In the genomic region with DNA sequence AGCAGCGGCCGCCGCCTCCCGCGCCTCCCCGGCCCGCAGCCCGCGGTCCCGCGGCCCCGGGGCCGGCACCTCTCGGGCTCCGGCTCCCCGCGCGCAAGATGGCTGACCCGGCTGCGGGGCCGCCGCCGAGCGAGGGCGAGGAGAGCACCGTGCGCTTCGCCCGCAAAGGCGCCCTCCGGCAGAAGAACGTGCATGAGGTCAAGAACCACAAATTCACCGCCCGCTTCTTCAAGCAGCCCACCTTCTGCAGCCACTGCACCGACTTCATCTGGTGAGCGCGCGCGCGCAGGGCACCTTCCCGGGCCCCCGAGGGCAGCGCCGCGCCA, we compare ENCODE assay signal across 8 cellular contexts. TPM values are rescaled to one million over a fixed set of nuclear protein-coding genes. Genes with fewer than 3 reads are reported as not detected.
DNase-seq lines count a peak whose midpoint lies in the region; ATAC-seq and TF ChIP-seq lines count a peak whose summit lies in the region.

No MANE protein-coding gene starts in this region.

- no peaks in the 10 kb centered on the region for H3K27me3 Mint-ChIP-seq in activated B cell treated with CpG ODN at 0.5 μM for 24 hours

- no peaks in the 10 kb centered on the region for H3K79me2 ChIP-seq in DOHH2 (ENCODE audit: control insufficient read depth, low read length)

- H3K36me3 Mint-ChIP-seq in activated B cell treated with CpG ODN at 0.5 μM for 24 hours (ENCODE audit: low read depth) = peaks cover 30% of the 10 kb centered on the region

- H3K4me1 ChIP-seq in DOHH2 (ENCODE audit: control insufficient read depth, low read length) = peaks cover 34% of the 10 kb centered on the region
- peaks cover 6% of the 10 kb centered on the region for H3K4me1 ChIP-seq in mesodermal cell (ENCODE audit: control insufficient read depth, insufficient read depth, low read length, poor library complexity, severe bottlenecking)
- H3K4me1 ChIP-seq in adrenal gland (replicated peaks in 1 of 2) = no peaks in the 10 kb centered on the region

- no peaks in the 10 kb centered on the region for H3K9me3 ChIP-seq in DOHH2 (ENCODE audit: control insufficient read depth, insufficient read depth, low read length)
- H3K9me3 ChIP-seq in mesodermal cell (ENCODE audit: control insufficient read depth, low read length) = no peaks in the 10 kb centered on the region
- H3K9me3 ChIP-seq in adrenal gland (replicated peaks in 1 of 3) = no peaks in the 10 kb centered on the region

- no peaks in the 10 kb centered on the region for H3K9me2 ChIP-seq in DOHH2 (replicated peaks; ENCODE audit: control insufficient read depth, low read length)

- no peak overlapping the region for H3K27ac Mint-ChIP-seq in activated B cell treated with CpG ODN at 0.5 μM for 24 hours

- H3K4me3 ChIP-seq in DOHH2 (ENCODE audit: low read length) (peak overlapping the region; percentile 71), mesodermal cell (ENCODE audit: extremely low read depth, insufficient read depth, low read length, poor library complexity, severe bottlenecking) (peak overlapping the region; percentile 48), adrenal gland (peak overlapping the region in 1 of 4 donors; percentile 42)

- no peaks in the 10 kb centered on the region for H3F3A ChIP-seq in DOHH2 (ENCODE audit: control insufficient read depth, insufficient read depth)

- POLR2A ChIA-PET in activated B cell treated with CpG ODN at 0.5 μM for 24 hours (lab: Charles Lee) = interaction anchor here (0.7 to 1.3 kb wide), 12 partner anchors 9 to 179 kb away, joined by 3 to 9 read pairs (median 4); no protein-coding TSS in a partner anchor

- no peaks in the 10 kb centered on the region for H3K9me3 Mint-ChIP-seq in activated B cell treated with CpG ODN at 0.5 μM for 24 hours

- 0 to 2% methylated on average over 20 to 38 of the region's 45 CpGs for WGBS in mesodermal cell (ENCODE audit: insufficient coverage in 2 of 2), 2 experiments
- 0 to 1% methylated on average over 33 to 45 of the region's 45 CpGs; no CpG with 5 or more reads in 2 of the 4 donors for WGBS in adrenal gland, 4 donors

- peak overlapping the region; percentile 71 for H3K4me2 ChIP-seq in DOHH2 (ENCODE audit: low read length)

- TF ChIP-seq CTCF in DOHH2 (IDR thresholded peaks at IDR 0.05; ENCODE audit: low read depth, low read length, poor library complexity, severe bottlenecking) (no peak), activated B cell treated with CpG ODN at 0.5 μM for 24 hours (IDR thresholded peaks at IDR 0.05) (no peak), adrenal gland (IDR thresholded peaks at IDR 0.05) (no peak)

- ATAC-seq in GM21717 (IDR thresholded peaks at IDR 0.05; ENCODE audit: unreplicated experiment) = peak; percentile 5
- ATAC-seq in activated B cell treated with CpG ODN at 0.5 μM for 24 hours (ENCODE audit: low read depth) = no peak

- H3K4me1 Mint-ChIP-seq in activated B cell treated with CpG ODN at 0.5 μM for 24 hours = peaks cover 47% of the 10 kb centered on the region

- DNase-seq in activated B cell treated with CpG ODN at 0.5 μM for 24 hours (no peak), SIG-M5 treated with dmso at 0.1 percent for 504 hours (lab: John Stamatoyannopoulos, UW; ENCODE audit: unreplicated experiment) (no peak), adrenal gland (no peak), NCI-H187 (lab: John Stamatoyannopoulos, UW) (no peak)
- no peak for DNase-seq in NK-92 treated with Interleukin-12 subunit alpha and Interleukin-12 subunit beta, amount 100 ng/mL, for 24 hours (lab: John Stamatoyannopoulos, UW)

- H3K27me3 ChIP-seq in DOHH2 (ENCODE audit: control insufficient read depth, low read length) (peaks cover 19% of the 10 kb centered on the region), adrenal gland (peaks cover 36% of the 10 kb centered on the region)

- H3K4me3 Mint-ChIP-seq in activated B cell treated with CpG ODN at 0.5 μM for 24 hours = peak overlapping the region; percentile 98

- TF ChIP-seq POLR2A in adrenal gland (IDR thresholded peaks at IDR 0.05) = no peak

- H3K27ac ChIP-seq in DOHH2 (ENCODE audit: low read depth, low read length) (no peak overlapping the region), mesodermal cell (ENCODE audit: low read depth, low read length, severe bottlenecking) (no peak overlapping the region), adrenal gland (no peak overlapping the region)

- intact Hi-C loops in activated B cell treated with CpG ODN at 0.5 μM for 24 hours (cut with micrococcal nuclease) = no loop called here
- intact Hi-C loops in adrenal gland (cut with DNase I) = no loop called here

- no peaks in the 10 kb centered on the region for H4K20me1 ChIP-seq in DOHH2 (ENCODE audit: control insufficient read depth, insufficient read depth, low read depth, low read length)

- CTCF ChIA-PET in activated B cell treated with CpG ODN at 0.5 μM for 24 hours (lab: Charles Lee) = interaction anchor here (0.8 to 1.1 kb wide), 5 partner anchors 19 to 174 kb away, joined by 3 to 7 read pairs (median 3); no protein-coding TSS in a partner anchor

- H3K36me3 ChIP-seq in DOHH2 (ENCODE audit: control insufficient read depth, low read length) (no peaks in the 10 kb centered on the region), mesodermal cell (ENCODE audit: control insufficient read depth, insufficient read depth, low read length) (no peaks in the 10 kb centered on the region), adrenal gland (replicated peaks in 1 of 2) (no peaks in the 10 kb centered on the region)

RNA-seq across cellular contexts. Expression of a gene that starts 0.3 kb away (rescaled TPM):
- total RNA-seq in activated B cell treated with CpG ODN at 0.5 μM for 24 hours = 122 and 146 TPM in 2 replicates
- polyA plus RNA-seq in mesodermal cell (2013, experiment 1 of 2) = 5.8 TPM
- polyA plus RNA-seq in mesodermal cell (2013, experiment 2 of 2) = 3.0 TPM
- 1 to 10 TPM in 7 of 8 donors, under 1 TPM in 1; 0.72 to 8.0 (median 4.8) TPM for total RNA-seq in adrenal gland
- 1 to 10 TPM in 2 of 3 donors, under 1 TPM in 1; 0.54 to 1.7 (median 1.5) TPM for polyA plus RNA-seq in adrenal gland

Comparison
In these comparisons a context has a peak if more than half of its experiments do, and no peak if none do; other contexts are left out.
1. RNA of a gene that starts 0.3 kb away (total RNA-seq): 122 to 146 TPM in activated B cell treated with CpG ODN at 0.5 μM for 24 hours; 0.72 to 8.0 TPM in adrenal gland; every median in the first group is over 10 times any median in the second.